ENCODE assay signal across 21 cellular contexts in the genomic region with DNA sequence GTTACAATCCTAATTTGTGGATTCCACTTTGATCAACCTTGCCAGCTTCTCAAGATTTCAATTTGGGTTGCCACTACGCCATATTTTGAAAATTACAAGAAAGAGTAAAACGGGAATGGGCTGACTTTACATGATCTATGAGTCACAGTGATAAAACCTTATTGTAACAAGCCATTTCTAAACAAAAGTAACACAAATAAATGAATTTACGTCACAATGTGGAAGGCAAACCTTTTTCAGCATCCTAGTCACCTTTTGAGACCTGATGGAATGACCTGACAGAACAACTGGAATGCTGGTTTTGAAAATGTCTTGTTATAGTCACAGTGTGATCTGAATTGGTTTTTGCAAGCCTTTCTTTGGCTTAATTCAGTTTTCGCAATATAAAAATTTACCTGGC.
DNase-seq lines count a peak whose midpoint lies in the region; ATAC-seq and TF ChIP-seq lines count a peak whose summit lies in the region.
"Had no signal": no experiment of that assay in that cellular context is flagged by ENCODE, and none has a peak within 500 bp of the region (broad histone marks: within the 10 kb centered on the region; RNA-seq: fewer than 3 reads in every experiment).

No MANE protein-coding gene starts in this region.

- H3K9ac ChIP-seq in endodermal cell (ENCODE audit: extremely low read depth, low read length, poor library complexity, severe bottlenecking) (no peak overlapping the region), skeletal muscle satellite cell (ENCODE audit: low read depth, low read length) (peak overlapping the region; percentile 42), MM.1S (ENCODE audit: low read length) (no peak overlapping the region)
- H3K9ac ChIP-seq: parathyroid adenoma had no signal

- no peak overlapping the region for H3K4me3 ChIP-seq in endodermal cell (ENCODE audit: low read length)
- H3K4me3 ChIP-seq in skeletal muscle satellite cell (ENCODE audit: low read length): no peak overlapping the region
- H3K4me3 ChIP-seq in MM.1S (ENCODE audit: low read length): no peak overlapping the region

- H3K36me3 Mint-ChIP-seq in activated CD4-positive, alpha-beta memory T cell treated with anti-CD3 and anti-CD28 coated beads for 36 hours: peaks cover 34% of the 10 kb centered on the region
- H3K36me3 Mint-ChIP-seq in activated CD4-positive, alpha-beta memory T cell treated with anti-CD3 and anti-CD28 coated beads, Interleukin-2, amount 10 ng/mL, durations not matched to agents 7 days and 5 days (ENCODE audit: low read depth): peaks cover 65% of the 10 kb centered on the region
- no peaks in the 10 kb centered on the region for H3K36me3 Mint-ChIP-seq in endodermal cell (ENCODE audit: low read depth)
- H3K36me3 Mint-ChIP-seq: memory B cell had no signal

- no peak for DNase-seq in activated CD4-positive, alpha-beta memory T cell treated with anti-CD3 and anti-CD28 coated beads for 36 hours
- DNase-seq in activated CD4-positive, alpha-beta memory T cell treated with anti-CD3 and anti-CD28 coated beads, Interleukin-2, amount 10 ng/mL, durations not matched to agents 7 days and 5 days: no peak
- peak; percentile 86 for DNase-seq in M059J (ENCODE audit: low read depth)
- DNase-seq in endodermal cell: no peak
- DNase-seq in NCI-H1694 treated with DMSO at 0.1 percent for 48 hours (lab: John Stamatoyannopoulos, UW): no peak
- DNase-seq in MM.1S: no peak
- DNase-seq: 8988T; C1 segment of cervical spinal cord; naive thymus-derived CD8-positive, alpha-beta T cell; NCI-H1417; NCI-H2171; NCI-H748 treated with DMSO at 0.1 percent for 48 hours; SIG-M5; stimulated activated CD4-positive, alpha-beta T cell treated with anti-CD3 and anti-CD28 coated beads, Interleukin-2, amount 100 ng/mL, for 48 hours had no signal

- TF ChIP-seq CTCF in endodermal cell (conservative IDR thresholded peaks at IDR 0.05) (no peak), MM.1S (IDR thresholded peaks at IDR 0.05; ENCODE audit: low read length) (no peak)

- no peaks in the 10 kb centered on the region for H4K20me1 ChIP-seq in MM.1S (ENCODE audit: insufficient read depth, low read length)

- no peak overlapping the region for H3K4me2 ChIP-seq in skeletal muscle satellite cell (ENCODE audit: low read length)
- no peak overlapping the region for H3K4me2 ChIP-seq in MM.1S (ENCODE audit: low read depth, low read length)

- no peak overlapping the region for H2AFZ ChIP-seq in MM.1S (ENCODE audit: low read length)
- H2AFZ ChIP-seq: parathyroid adenoma had no signal

- H3K9me3 ChIP-seq in endodermal cell (ENCODE audit: control insufficient read depth, low read length) (no peaks in the 10 kb centered on the region), skeletal muscle satellite cell (replicated peaks; ENCODE audit: low read length) (no peaks in the 10 kb centered on the region), MM.1S (replicated peaks; ENCODE audit: insufficient read depth, low read length) (no peaks in the 10 kb centered on the region)

- no peaks in the 10 kb centered on the region for H3K27me3 Mint-ChIP-seq in activated CD4-positive, alpha-beta memory T cell treated with anti-CD3 and anti-CD28 coated beads for 36 hours
- no peaks in the 10 kb centered on the region for H3K27me3 Mint-ChIP-seq in activated CD4-positive, alpha-beta memory T cell treated with anti-CD3 and anti-CD28 coated beads, Interleukin-2, amount 10 ng/mL, durations not matched to agents 7 days and 5 days
- no peaks in the 10 kb centered on the region for H3K27me3 Mint-ChIP-seq in endodermal cell (ENCODE audit: insufficient read depth)
- H3K27me3 Mint-ChIP-seq: activated naive CD4-positive, alpha-beta T cell treated with anti-CD3 and anti-CD28 coated beads, Interleukin-2, amount 50 U/mL, for 24 hours; memory B cell; naive thymus-derived CD8-positive, alpha-beta T cell; type B pancreatic cell had no signal

- H3K36me3 ChIP-seq in endodermal cell (ENCODE audit: control insufficient read depth, insufficient read depth, low read length) (peaks cover 4% of the 10 kb centered on the region), skeletal muscle satellite cell (ENCODE audit: insufficient read depth, low read length) (no peaks in the 10 kb centered on the region), MM.1S (replicated peaks; ENCODE audit: insufficient read depth, low read length) (no peaks in the 10 kb centered on the region)

- intact Hi-C loops in activated CD4-positive, alpha-beta memory T cell treated with anti-CD3 and anti-CD28 coated beads for 36 hours (cut with micrococcal nuclease): no loop called here

- peak overlapping the region; percentile 76 for H3K27ac Mint-ChIP-seq in activated CD4-positive, alpha-beta memory T cell treated with anti-CD3 and anti-CD28 coated beads for 36 hours
- no peak overlapping the region for H3K27ac Mint-ChIP-seq in activated CD4-positive, alpha-beta memory T cell treated with anti-CD3 and anti-CD28 coated beads, Interleukin-2, amount 10 ng/mL, durations not matched to agents 7 days and 5 days
- H3K27ac Mint-ChIP-seq in endodermal cell: peak overlapping the region; percentile 14
- H3K27ac Mint-ChIP-seq: memory B cell, type B pancreatic cell had no signal

- POLR2A ChIA-PET in activated CD4-positive, alpha-beta memory T cell treated with anti-CD3 and anti-CD28 coated beads for 36 hours (lab: Charles Lee): interaction anchor here (0.7 kb wide), 1 partner anchor 518 kb away, joined by 3 read pairs; no protein-coding TSS in a partner anchor
- POLR2A ChIA-PET in activated CD4-positive, alpha-beta memory T cell treated with anti-CD3 and anti-CD28 coated beads, Interleukin-2, amount 10 ng/mL, durations not matched to agents 7 days and 5 days (lab: Charles Lee): no interaction called here

- ATAC-seq in HG02623 (IDR thresholded peaks at IDR 0.05; ENCODE audit: unreplicated experiment): no peak
- ATAC-seq: naive thymus-derived CD8-positive, alpha-beta T cell had no signal

- WGBS in endodermal cell (ENCODE audit: insufficient coverage in 1 of 2, insufficient read length in 1 of 2), 2 experiments: 86 to 100% methylated on average over 1 to 4 of the region's 4 CpGs

- H3K9me2 ChIP-seq in MM.1S (replicated peaks; ENCODE audit: insufficient read depth, low read length): no peaks in the 10 kb centered on the region

- no peaks in the 10 kb centered on the region for H3K9me3 Mint-ChIP-seq in activated CD4-positive, alpha-beta memory T cell treated with anti-CD3 and anti-CD28 coated beads for 36 hours
- H3K9me3 Mint-ChIP-seq in activated CD4-positive, alpha-beta memory T cell treated with anti-CD3 and anti-CD28 coated beads, Interleukin-2, amount 10 ng/mL, durations not matched to agents 7 days and 5 days: peaks cover 4% of the 10 kb centered on the region
- no peaks in the 10 kb centered on the region for H3K9me3 Mint-ChIP-seq in endodermal cell
- H3K9me3 Mint-ChIP-seq: activated naive CD4-positive, alpha-beta T cell treated with anti-CD3 and anti-CD28 coated beads, Interleukin-2, amount 50 U/mL, for 24 hours; memory B cell; naive thymus-derived CD8-positive, alpha-beta T cell; T-helper 1 cell treated with Interleukin-12 subunit alpha and Interleukin-12 subunit beta and Interleukin-4 antibody, amounts not matched to agents 30 μg/mL and 1 μg/mL, for 36 hours; type B pancreatic cell had no signal

- H3K27ac ChIP-seq in endodermal cell (ENCODE audit: low read depth, low read length) (no peak overlapping the region), MM.1S (ENCODE audit: low read length) (no peak overlapping the region)
- H3K27ac ChIP-seq: parathyroid adenoma had no signal

- CTCF ChIA-PET in activated CD4-positive, alpha-beta memory T cell treated with anti-CD3 and anti-CD28 coated beads for 36 hours (lab: Charles Lee): no interaction called here
- CTCF ChIA-PET in activated CD4-positive, alpha-beta memory T cell treated with anti-CD3 and anti-CD28 coated beads, Interleukin-2, amount 10 ng/mL, durations not matched to agents 7 days and 5 days (lab: Charles Lee): no interaction called here

- no peak overlapping the region for H3K4me3 Mint-ChIP-seq in activated CD4-positive, alpha-beta memory T cell treated with anti-CD3 and anti-CD28 coated beads for 36 hours
- no peak overlapping the region for H3K4me3 Mint-ChIP-seq in activated CD4-positive, alpha-beta memory T cell treated with anti-CD3 and anti-CD28 coated beads, Interleukin-2, amount 10 ng/mL, durations not matched to agents 7 days and 5 days
- no peak overlapping the region for H3K4me3 Mint-ChIP-seq in endodermal cell
- H3K4me3 Mint-ChIP-seq: activated naive CD4-positive, alpha-beta T cell treated with anti-CD3 and anti-CD28 coated beads, Interleukin-2, amount 50 U/mL, for 24 hours; memory B cell; naive thymus-derived CD8-positive, alpha-beta T cell; T-helper 1 cell treated with Interleukin-12 subunit alpha and Interleukin-12 subunit beta and Interleukin-4 antibody, amounts not matched to agents 30 μg/mL and 1 μg/mL, for 36 hours; type B pancreatic cell had no signal

- no peaks in the 10 kb centered on the region for H3K27me3 ChIP-seq in endodermal cell (ENCODE audit: control insufficient read depth, insufficient read depth, low read length, poor library complexity, severe bottlenecking)
- H3K27me3 ChIP-seq in skeletal muscle satellite cell (ENCODE audit: control insufficient read depth, insufficient read depth, low read length): no peaks in the 10 kb centered on the region
- no peaks in the 10 kb centered on the region for H3K27me3 ChIP-seq in MM.1S (replicated peaks; ENCODE audit: insufficient read depth, low read length)

- peaks cover 70% of the 10 kb centered on the region for H3K4me1 Mint-ChIP-seq in activated CD4-positive, alpha-beta memory T cell treated with anti-CD3 and anti-CD28 coated beads for 36 hours (ENCODE audit: low read depth)
- peaks cover 51% of the 10 kb centered on the region for H3K4me1 Mint-ChIP-seq in activated CD4-positive, alpha-beta memory T cell treated with anti-CD3 and anti-CD28 coated beads, Interleukin-2, amount 10 ng/mL, durations not matched to agents 7 days and 5 days
- H3K4me1 Mint-ChIP-seq in endodermal cell: peaks cover 16% of the 10 kb centered on the region

- peaks cover 90% of the 10 kb centered on the region for H3K79me2 ChIP-seq in MM.1S (ENCODE audit: low read length)

- no peaks in the 10 kb centered on the region for H3F3A ChIP-seq in MM.1S (ENCODE audit: insufficient read depth, low read length)

- no peaks in the 10 kb centered on the region for H3K4me1 ChIP-seq in endodermal cell (ENCODE audit: control insufficient read depth, insufficient read depth, low read length)
- H3K4me1 ChIP-seq in skeletal muscle satellite cell (ENCODE audit: control insufficient read depth, insufficient read depth, low read length): peaks cover 77% of the 10 kb centered on the region
- no peaks in the 10 kb centered on the region for H3K4me1 ChIP-seq in MM.1S (ENCODE audit: low read length)
- H3K4me1 ChIP-seq: parathyroid adenoma had no signal
